Comparison of ENCODE assay signal across 11 cellular contexts in genomic region chr1:29145739-29146437, GRCh38. TPM values are rescaled to one million over a fixed set of nuclear protein-coding genes. Genes with fewer than 3 reads are reported as not detected.
DNase-seq lines count a peak whose midpoint lies in the region; ATAC-seq, FAIRE-seq and TF ChIP-seq lines count a peak whose summit lies in the region.
"Had no signal": no experiment of that assay in that cellular context is flagged by ENCODE, and none has a peak within 500 bp of the region (broad histone marks: within the 10 kb centered on the region; RNA-seq: fewer than 3 reads in every experiment).

No MANE protein-coding gene starts in this region.

- peak; percentile 19 to 75 for DNase-seq in A549 (ENCODE audit: low read depth in 1 of 2, low spot score in 1 of 2)
- DNase-seq in HS-27A (ENCODE audit: low read depth): peak; percentile 23
- peak; percentile 73 for DNase-seq in brain microvascular endothelial cell
- DNase-seq in left kidney (ENCODE audit: low read depth, low spot score): peak; percentile 11
- DNase-seq in NCI-H1105 treated with DMSO at 0.1 percent for 48 hours (lab: John Stamatoyannopoulos, UW): no peak
- DNase-seq in MV-4-11 (lab: John Stamatoyannopoulos, UW): no peak
- no peak for DNase-seq in stimulated activated naive CD8-positive, alpha-beta T cell treated with anti-CD3 and anti-CD28 coated beads, Interleukin-15, amount 100 ng/mL, for 72 hours
- DNase-seq: activated CD4-positive, alpha-beta memory T cell treated with anti-CD3 and anti-CD28 coated beads, Interleukin-2, amount 10 ng/mL, durations not matched to agents 7 days and 5 days; effector CD8-positive, alpha-beta T cell had no signal

- no peak for TF ChIP-seq EP300 in A549 (IDR thresholded peaks at IDR 0.05)

- H3K9me3 ChIP-seq in A549: no peaks in the 10 kb centered on the region

- peak overlapping the region in 1 of 2 donors; percentile 65 for H3K27ac Mint-ChIP-seq in stimulated activated naive CD8-positive, alpha-beta T cell treated with anti-CD3 and anti-CD28 coated beads, Interleukin-15, amount 100 ng/mL, for 72 hours
- H3K27ac Mint-ChIP-seq: activated CD4-positive, alpha-beta memory T cell treated with anti-CD3 and anti-CD28 coated beads, Interleukin-2, amount 10 ng/mL, durations not matched to agents 7 days and 5 days had no signal

- in situ Hi-C loops in brain microvascular endothelial cell (cut with HindIII; ENCODE audit: low pct_ligation_motif_present, low sequenced_read_pairs): no loop called here

- no peak for TF ChIP-seq CTCF in A549 (IDR thresholded peaks at IDR 0.05)
- no peak for TF ChIP-seq CTCF in brain microvascular endothelial cell (IDR thresholded peaks at IDR 0.05; ENCODE audit: low read depth, low read length, missing control alignments)

- no peaks in the 10 kb centered on the region for H3K27me3 Mint-ChIP-seq in stimulated activated naive CD8-positive, alpha-beta T cell treated with anti-CD3 and anti-CD28 coated beads, Interleukin-15, amount 100 ng/mL, for 72 hours
- H3K27me3 Mint-ChIP-seq: activated CD4-positive, alpha-beta memory T cell treated with anti-CD3 and anti-CD28 coated beads, Interleukin-2, amount 10 ng/mL, durations not matched to agents 7 days and 5 days had no signal

- H3K4me2 ChIP-seq in A549: peak overlapping the region; percentile 46

- H3K4me1 ChIP-seq in A549: peaks cover 25% of the 10 kb centered on the region

- 25% methylated on average over 8 of the region's 8 CpGs for WGBS in A549 (ENCODE audit: missing lambda C conversion rate)

- no peak for TF ChIP-seq RAD21 in A549 (conservative IDR thresholded peaks at IDR 0.05 in 1 of 2, IDR thresholded peaks at IDR 0.05 in 1 of 2)

- POLR2A ChIA-PET in A549 (lab: Yijun Ruan, JAX): no interaction called here

- FAIRE-seq in A549 (lab: Jason Lieb, UNC): no peak
- FAIRE-seq: GM19239 had no signal

- no peak overlapping the region for H3K4me3 Mint-ChIP-seq in stimulated activated naive CD8-positive, alpha-beta T cell treated with anti-CD3 and anti-CD28 coated beads, Interleukin-15, amount 100 ng/mL, for 72 hours
- H3K4me3 Mint-ChIP-seq: activated CD4-positive, alpha-beta memory T cell treated with anti-CD3 and anti-CD28 coated beads, Interleukin-2, amount 10 ng/mL, durations not matched to agents 7 days and 5 days had no signal

- H3K9me3 Mint-ChIP-seq in stimulated activated naive CD8-positive, alpha-beta T cell treated with anti-CD3 and anti-CD28 coated beads, Interleukin-15, amount 100 ng/mL, for 72 hours: no peaks in the 10 kb centered on the region
- H3K9me3 Mint-ChIP-seq: activated CD4-positive, alpha-beta memory T cell treated with anti-CD3 and anti-CD28 coated beads, Interleukin-2, amount 10 ng/mL, durations not matched to agents 7 days and 5 days had no signal

- H3K27ac ChIP-seq in A549: peak overlapping the region; percentile 67 to 89
- H3K27ac ChIP-seq in brain microvascular endothelial cell: peak overlapping the region; percentile 75

- CTCF ChIA-PET in A549 (lab: Yijun Ruan, JAX): interaction anchor here (1.3 to 2.9 kb wide), 2 partner anchors 24 to 114 kb away, joined by 3 to 9 read pairs; no protein-coding TSS in a partner anchor

- no peak overlapping the region for H3K4me3 ChIP-seq in A549
- H3K4me3 ChIP-seq in brain microvascular endothelial cell (ENCODE audit: low read depth, low read length): no peak overlapping the region

- H3K4me1 Mint-ChIP-seq in stimulated activated naive CD8-positive, alpha-beta T cell treated with anti-CD3 and anti-CD28 coated beads, Interleukin-15, amount 100 ng/mL, for 72 hours: no peaks in the 10 kb centered on the region
- H3K4me1 Mint-ChIP-seq: activated CD4-positive, alpha-beta memory T cell treated with anti-CD3 and anti-CD28 coated beads, Interleukin-2, amount 10 ng/mL, durations not matched to agents 7 days and 5 days had no signal

- no peak for TF ChIP-seq POLR2A in A549 (IDR thresholded peaks at IDR 0.05; ENCODE audit: low read length)

- no peaks in the 10 kb centered on the region for H3K27me3 ChIP-seq in brain microvascular endothelial cell (replicated peaks)

- H3K36me3 ChIP-seq in brain microvascular endothelial cell (replicated peaks): peaks cover 44% of the 10 kb centered on the region

- ATAC-seq in A549 (peak; percentile 88 to 91), GM21576 (IDR thresholded peaks at IDR 0.05; ENCODE audit: unreplicated experiment) (no peak)
- no peak for ATAC-seq in stimulated activated naive CD8-positive, alpha-beta T cell treated with anti-CD3 and anti-CD28 coated beads, Interleukin-15, amount 100 ng/mL, for 72 hours

TF ChIP-seq in A549, 52 proteins besides CTCF, POLR2A, EP300 and RAD21:
- TF ChIP-seq FOSL2 (IDR thresholded peaks at IDR 0.05) (no peak), FOSL2 (CRISPR knock-in tag; IDR thresholded peaks at IDR 0.05) (0 out of 2 replicates have a peak, but pooled peaks have one; percentile 11), EHMT2 (IDR thresholded peaks at IDR 0.05; ENCODE audit: low read depth) (no peak), MAX (IDR thresholded peaks at IDR 0.05) (0 out of 2 replicates have a peak, but pooled peaks have one; percentile 19), EHF (CRISPR knock-in tag; IDR thresholded peaks at IDR 0.05) (0 out of 2 replicates have a peak, but pooled peaks have one; percentile 52), HOXB5 (CRISPR knock-in tag; IDR thresholded peaks at IDR 0.05) (no peak), CEBPB (IDR thresholded peaks at IDR 0.05) (peak; percentile 50 to 59; a peak in 2 of 4 replicates), BCL3 (IDR thresholded peaks at IDR 0.05) (no peak)

RNA-seq across cellular contexts. Expression of gene TMEM200B, which starts 22.2 kb away (rescaled TPM):
- polyA plus RNA-seq in A549 (2011; rRNA removed): 0.08 and 0.15 TPM in 2 replicates
- polyA plus RNA-seq in A549 (2012; cell fraction: cytosol; rRNA removed): 0.07 and 0.08 TPM in 2 replicates
- 0.16 and 0.37 TPM in 2 replicates for polyA plus RNA-seq in A549 (2012; cell fraction: nucleus; rRNA removed)
- 0.18 to 0.37 TPM (median 0.29 TPM) in 3 replicates for polyA plus RNA-seq in A549 (2017; fragmentation: RNase III; extraction: RNeasy Plus Mini Kit Qiagen cat#74134 plus additional on column Dnase treatment)
- polyA minus RNA-seq in A549 (2011; rRNA and poly(A)+ RNA removed): 0.08 TPM in 1 of 2 replicates, not detected in the other

RNA-seq across cellular contexts. Expression of gene SRSF4, which starts 35.8 kb away (rescaled TPM):
- polyA plus RNA-seq in A549 (2011; rRNA removed) (43.6 and 45.6 TPM in 2 replicates), A549 (2017; fragmentation: RNase III; extraction: RNeasy Plus Mini Kit Qiagen cat#74134 plus additional on column Dnase treatment) (51.4 to 64.5 TPM (median 55.9 TPM) in 3 replicates)
- polyA plus RNA-seq in A549 (2012; cell fraction: cytosol; rRNA removed): 27.6 and 35.7 TPM in 2 replicates
- 41.8 and 72.8 TPM in 2 replicates for polyA plus RNA-seq in A549 (2012; cell fraction: nucleus; rRNA removed)
- 26.6 and 28.3 TPM in 2 replicates for polyA minus RNA-seq in A549 (2011; rRNA and poly(A)+ RNA removed)

Comparison
In these comparisons a context has a peak if more than half of its experiments do, and no peak if none do; other contexts are left out.
1. ATAC-seq: peak in A549 (2 of 2); none in GM21576 (single experiment) and stimulated activated naive CD8-positive, alpha-beta T cell treated with anti-CD3 and anti-CD28 coated beads, Interleukin-15, amount 100 ng/mL, for 72 hours (single experiment).
2. DNase-seq: peak in A549 (2 of 2), HS-27A (single experiment), brain microvascular endothelial cell (single experiment) and left kidney (single experiment); none in NCI-H1105 treated with DMSO at 0.1 percent for 48 hours (single experiment), MV-4-11 (single experiment) and stimulated activated naive CD8-positive, alpha-beta T cell treated with anti-CD3 and anti-CD28 coated beads, Interleukin-15, amount 100 ng/mL, for 72 hours (0 of 2).